23 cellular contexts compared by ENCODE assay signal in the genomic region with DNA sequence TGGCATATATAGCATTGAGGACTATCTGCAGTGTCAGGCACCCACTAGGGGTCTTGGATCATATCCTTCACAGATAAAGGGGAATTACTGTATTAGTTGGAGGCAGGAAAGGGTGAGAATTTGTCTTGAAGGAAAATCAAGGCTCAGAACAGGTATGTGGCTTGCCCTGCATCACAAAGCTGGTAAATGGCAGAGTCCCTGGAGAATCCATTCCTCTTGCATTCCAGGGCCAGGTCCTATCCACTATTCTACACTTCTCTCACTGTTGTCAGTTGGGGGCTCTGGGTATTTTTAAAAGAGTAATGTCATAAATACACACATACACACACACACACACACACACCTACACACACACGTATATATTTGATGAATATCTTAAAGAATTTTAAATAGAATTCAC. TPM values are rescaled to one million over a fixed set of nuclear protein-coding genes. Genes with fewer than 3 reads are reported as not detected.
DNase-seq lines count a peak whose midpoint lies in the region; FAIRE-seq and TF ChIP-seq lines count a peak whose summit lies in the region.
"Had no signal": no experiment of that assay in that cellular context is flagged by ENCODE, and none has a peak within 500 bp of the region (broad histone marks: within the 10 kb centered on the region; RNA-seq: fewer than 3 reads in every experiment).

No MANE protein-coding gene starts in this region.

- no peak overlapping the region for H4K91ac ChIP-seq in H1 (replicated peaks; ENCODE audit: insufficient read length, low read length)

- H3K79me1 ChIP-seq in H1 (ENCODE audit: low read depth, low read length): no peaks in the 10 kb centered on the region

- peak overlapping the region; percentile 86; the same call in 1 of the 2 replicates for H2BK12ac ChIP-seq in H1 (ENCODE audit: low read depth, low read length)

- no peak overlapping the region for H3K9ac ChIP-seq in H1 (replicated peaks in 1 of 4; ENCODE audit: extremely low read depth in 1 of 4, low read depth in 3 of 4, low read length in 3 of 4)
- H3K9ac ChIP-seq: BLaER1 treated with 17β-estradiol and CSF1 and Interleukin-3, amounts not matched to agents 10 nM and 100 nM had no signal

- peak; percentile 57 for FAIRE-seq in H1 (lab: Jason Lieb, UNC)
- FAIRE-seq: GM12878, GM19239, H54, HepG2, HTR-8/SVneo had no signal

- H3K4me3 ChIP-seq in H7 (ENCODE audit: insufficient read depth, low read depth, low read length) (no peak overlapping the region), H1 (ENCODE audit: extremely low read depth in 1 of 4, insufficient read depth in 2 of 4, low read depth in 3 of 4, low read length in 4 of 4) (peak overlapping the region in 1 of 4 experiments; percentile 13; a peak in 1 of 8 replicates), spleen (no peak overlapping the region)
- H3K4me3 ChIP-seq: BLaER1 treated with 17β-estradiol and CSF1 and Interleukin-3, amounts not matched to agents 10 nM and 100 nM; GM12878 had no signal

- intact Hi-C loops in spleen (cut with DNase I; ENCODE audit: low total_unique reads): no loop called here

- no peak overlapping the region for H4K5ac ChIP-seq in H1 (ENCODE audit: insufficient read length, low read depth, low read length)

- H2AK5ac ChIP-seq in H1 (ENCODE audit: low read depth, low read length): no peak overlapping the region

- TF ChIP-seq CTCF in H1 (IDR thresholded peaks at IDR 0.05; ENCODE audit: control extremely low read depth in 1 of 3, insufficient read depth in 1 of 3, low read depth in 1 of 3, low read length in 3 of 3) (no peak), spleen (IDR thresholded peaks at IDR 0.05 in 8 of 11, conservative IDR thresholded peaks at IDR 0.05 in 3 of 11) (no peak)

- H2AFZ ChIP-seq in H1 (ENCODE audit: low read length): no peak overlapping the region

- H3K27ac ChIP-seq in H1 (ENCODE audit: low read depth, low read length) (no peak overlapping the region), spleen (no peak overlapping the region)
- H3K27ac ChIP-seq: BLaER1 treated with 17β-estradiol and CSF1 and Interleukin-3, amounts not matched to agents 10 nM and 100 nM had no signal

- H2BK120ac ChIP-seq in H1 (replicated peaks; ENCODE audit: low read depth, low read length): no peak overlapping the region

- H3K4me2 ChIP-seq in H1 (ENCODE audit: insufficient read depth in 1 of 2, low read depth in 2 of 2, low read length in 2 of 2): peak overlapping the region; percentile 30 to 41; a peak in 2 of 4 replicates
- H3K4me2 ChIP-seq: BLaER1 treated with 17β-estradiol and CSF1 and Interleukin-3, amounts not matched to agents 10 nM and 100 nM had no signal

- no peak for TF ChIP-seq EP300 in H1 (IDR thresholded peaks at IDR 0.05; ENCODE audit: borderline replicate concordance in 1 of 2, low read depth in 2 of 2, low read length in 2 of 2)

- peak overlapping the region; percentile 75; the same call in 1 of the 2 replicates for H3K18ac ChIP-seq in H1 (ENCODE audit: extremely low read depth, low read length)

- H3K9me3 ChIP-seq in H1 (ENCODE audit: insufficient read depth in 2 of 2, low read depth in 1 of 2, low read length in 1 of 2) (no peaks in the 10 kb centered on the region), spleen (no peaks in the 10 kb centered on the region)
- H3K9me3 ChIP-seq: BLaER1 treated with 17β-estradiol and CSF1 and Interleukin-3, amounts not matched to agents 10 nM and 100 nM had no signal

- POLR2A ChIA-PET in H1 (lab: Charles Lee; ENCODE audit: partially characterized antibody): interaction anchor here (1.3 to 1.5 kb wide), 3 partner anchors 8 to 51 kb away, joined by 3 to 5 read pairs (median 3); no protein-coding TSS in a partner anchor

- H3K23ac ChIP-seq in H1 (ENCODE audit: insufficient read length): no peak overlapping the region

- H3K4me1 ChIP-seq in H1 (replicated peaks in 1 of 4; ENCODE audit: control insufficient read depth in 3 of 4, insufficient read depth in 4 of 4, low read length in 3 of 4) (peaks cover 2 to 23% (median 20%) of the 10 kb centered on the region in 4 experiments), spleen (peaks cover 0 to 3% (median 0%) of the 10 kb centered on the region in 6 donors)
- H3K4me1 ChIP-seq: BLaER1 treated with 17β-estradiol and CSF1 and Interleukin-3, amounts not matched to agents 10 nM and 100 nM had no signal

- no peak overlapping the region for H3K4ac ChIP-seq in H1 (replicated peaks; ENCODE audit: insufficient read length, low read depth, low read length)

- DNase-seq in H7: peak; percentile 30
- no peak for DNase-seq in H1 (ENCODE audit: low read depth in 1 of 2, low spot score in 2 of 2)
- peak; percentile 46 for DNase-seq in iPS DF 4.7 (ENCODE audit: extremely low read depth, low spot score)
- DNase-seq in iPS-NIHi11 (ENCODE audit: low spot score): peak; percentile 32
- DNase-seq in NCI-H2081 (lab: John Stamatoyannopoulos, UW): no peak
- no peak for DNase-seq in hepatic stellate cell (ENCODE audit: low spot score)
- no peak for DNase-seq in spleen
- DNase-seq in middle frontal gyrus (ENCODE audit: extremely low spot score, low spot score): no peak
- DNase-seq: 8988T; CD8-positive, alpha-beta memory T cell; COR-L47; DMS 273 treated with DMSO at 0.1 percent for 48 hours; DMS53; DND-41; EL had no signal

- no peak overlapping the region for H3K14ac ChIP-seq in H1 (ENCODE audit: insufficient read length)

- H3K23me2 ChIP-seq in H1 (ENCODE audit: low read depth, low read length): no peaks in the 10 kb centered on the region

- no peaks in the 10 kb centered on the region for H3K79me2 ChIP-seq in H1 (ENCODE audit: control insufficient read depth in 1 of 2, insufficient read depth in 2 of 2, low read length in 2 of 2)

- CTCF ChIA-PET in H1 (lab: Charles Lee; ENCODE audit: partially characterized antibody): interaction anchor here (1.7 kb wide), 1 partner anchor 42 kb away, joined by 12 read pairs; no protein-coding TSS in a partner anchor

- no peak overlapping the region for H4K8ac ChIP-seq in H1 (ENCODE audit: extremely low read depth, insufficient read depth, low read length)

- H2BK5ac ChIP-seq in H1 (ENCODE audit: low read depth, low read length): peak overlapping the region; percentile 79; the same call in 1 of the 2 replicates

- TF ChIP-seq POLR2A in H1 (IDR thresholded peaks at IDR 0.05; ENCODE audit: control extremely low read depth in 1 of 2, low read depth in 2 of 2, low read length in 2 of 2) (no peak), spleen (IDR thresholded peaks at IDR 0.05) (no peak)

- H3K27me3 ChIP-seq in H7 (ENCODE audit: control insufficient read depth, insufficient read depth, low read length): no peaks in the 10 kb centered on the region
- H3K27me3 ChIP-seq in H1 (replicated peaks in 1 of 4; ENCODE audit: control insufficient read depth in 3 of 4, extremely low read depth in 1 of 4, insufficient read depth in 3 of 4, low read length in 3 of 4): no peaks in the 10 kb centered on the region
- no peaks in the 10 kb centered on the region for H3K27me3 ChIP-seq in spleen (replicated peaks in 1 of 7)
- H3K27me3 ChIP-seq: BLaER1 treated with 17β-estradiol and CSF1 and Interleukin-3, amounts not matched to agents 10 nM and 100 nM had no signal

- TF ChIP-seq RAD21 in H1 (IDR thresholded peaks at IDR 0.05 in 1 of 2, conservative IDR thresholded peaks at IDR 0.05 in 1 of 2; ENCODE audit: low read depth in 2 of 2, low read length in 2 of 2): no peak

- no peaks in the 10 kb centered on the region for H3K36me3 ChIP-seq in H7 (replicated peaks; ENCODE audit: control insufficient read depth, insufficient read depth, low read length)
- H3K36me3 ChIP-seq in H1 (ENCODE audit: control insufficient read depth in 2 of 4, insufficient read depth in 4 of 4, low read length in 3 of 4): no peaks in the 10 kb centered on the region; a peak in 1 of 8 replicates
- H3K36me3 ChIP-seq in spleen: no peaks in the 10 kb centered on the region
- H3K36me3 ChIP-seq: BLaER1 treated with 17β-estradiol and CSF1 and Interleukin-3, amounts not matched to agents 10 nM and 100 nM had no signal

- H2BK20ac ChIP-seq in H1 (ENCODE audit: low read length): peak overlapping the region; percentile 75; the same call in 1 of the 2 replicates

- 64% methylated on average over 1 of the region's 1 CpG; no CpG with 5 or more reads in 1 of the 2 experiments for WGBS in H1 (ENCODE audit: extremely low coverage in 1 of 2, insufficient coverage in 1 of 2, insufficient read length in 1 of 2, insufficient replicate concordance in 2 of 2, low coverage in 1 of 2, low lambda C conversion rate in 2 of 2, missing lambda C conversion rate in 1 of 2), 2 experiments
- 55 to 84% (median 64%) methylated on average over 1 of the region's 1 CpG for WGBS in spleen, 5 donors

- H3K56ac ChIP-seq in H1 (replicated peaks; ENCODE audit: insufficient read length, low read depth, low read length): no peak overlapping the region

- H4K20me1 ChIP-seq in H1 (replicated peaks in 1 of 2; ENCODE audit: control insufficient read depth in 1 of 2, insufficient read depth in 2 of 2, low read length in 2 of 2): no peaks in the 10 kb centered on the region
- H4K20me1 ChIP-seq: BLaER1 treated with 17β-estradiol and CSF1 and Interleukin-3, amounts not matched to agents 10 nM and 100 nM had no signal

- H2BK15ac ChIP-seq in H1 (ENCODE audit: low read length): no peak overlapping the region

TF ChIP-seq in H1, 55 proteins besides CTCF, POLR2A, EP300 and RAD21 (continues in another document):
- TF ChIP-seq CTBP2 (IDR thresholded peaks at IDR 0.05; ENCODE audit: borderline replicate concordance, insufficient read depth, insufficient read length, low read length) (no peak), POU5F1 (IDR thresholded peaks at IDR 0.05; ENCODE audit: low read depth, low read length) (0 out of 2 replicates have a peak, but pooled peaks have one; percentile 25), SP1 (IDR thresholded peaks at IDR 0.05; ENCODE audit: low read depth, low read length) (peak; percentile 84), SRF (IDR thresholded peaks at IDR 0.05; ENCODE audit: low read depth, low read length) (no peak), CHD1 (IDR thresholded peaks at IDR 0.05; ENCODE audit: low read depth, low read length) (no peak), GTF2F1 (IDR thresholded peaks at IDR 0.05; ENCODE audit: borderline replicate concordance, low read depth, low read length) (no peak), TAF7 (optimal IDR thresholded peaks at IDR 0.05; ENCODE audit: borderline replicate concordance, low read depth, low read length) (no peak)

RNA-seq across cellular contexts. Expression of a gene that starts 19.8 kb away (rescaled TPM):
- total RNA-seq in H7 (2014; rRNA removed; shearing (Covaris generic)): 9.6 and 12.6 TPM in 2 replicates
- total RNA-seq in H1 (2021; fragmentation: NEBNext Ultra II Directional; extraction: Animal tissue kit (Norgen Biotek cat#: 25700)): 13.6 and 16.6 TPM in 2 replicates
- polyA plus RNA-seq in H1 (2011; rRNA removed) (3.0 and 4.1 TPM in 2 replicates), spleen (10 to 100 TPM in 1 of 3 donors, 1 to 10 TPM in 2; 3.7 to 14.1 (median 3.9) TPM)
- polyA plus RNA-seq in H1 (2011; cell fraction: cytosol; rRNA removed): 4.3 TPM
- polyA plus RNA-seq in H1 (2011; cell fraction: nucleus; rRNA removed): 6.0 TPM
- 6.5 to 11.1 TPM (median 10.2 TPM) in 4 replicates for polyA plus RNA-seq in H1 (2012, experiment 1 of 2)
- polyA plus RNA-seq in H1 (2012, experiment 2 of 2): 6.1 TPM
- 21.4 TPM for polyA plus RNA-seq in H1 (2013, experiment 1 of 2)
- 19.4 TPM for polyA plus RNA-seq in H1 (2013, experiment 2 of 2)
- 13.2 and 18.9 TPM in 2 replicates for polyA minus RNA-seq in H1 (2011; rRNA and poly(A)+ RNA removed)
- polyA minus RNA-seq in H1 (2011; cell fraction: cytosol; rRNA and poly(A)+ RNA removed): 6.5 TPM
- polyA minus RNA-seq in H1 (2011; cell fraction: nucleus; rRNA and poly(A)+ RNA removed): 28.4 TPM
- 10 to 100 TPM; 16.8 to 53.3 (median 24.5) TPM for total RNA-seq in spleen
- total RNA-seq: B cell; CD8-positive, alpha-beta memory T cell; G401; HepG2 had no signal
- polyA plus RNA-seq: CD8-positive, alpha-beta memory T cell had no signal

Comparison
In these comparisons a context has a peak if more than half of its experiments do, and no peak if none do; other contexts are left out.
1. DNase-seq: peak in H7 (single experiment), iPS DF 4.7 (single experiment) and iPS-NIHi11 (single experiment); none in H1 (0 of 2), NCI-H2081 (0 of 2), hepatic stellate cell (single experiment), spleen (single experiment) and middle frontal gyrus (single experiment).